ENCODE assay signal across 20 cellular contexts in the genomic region with DNA sequence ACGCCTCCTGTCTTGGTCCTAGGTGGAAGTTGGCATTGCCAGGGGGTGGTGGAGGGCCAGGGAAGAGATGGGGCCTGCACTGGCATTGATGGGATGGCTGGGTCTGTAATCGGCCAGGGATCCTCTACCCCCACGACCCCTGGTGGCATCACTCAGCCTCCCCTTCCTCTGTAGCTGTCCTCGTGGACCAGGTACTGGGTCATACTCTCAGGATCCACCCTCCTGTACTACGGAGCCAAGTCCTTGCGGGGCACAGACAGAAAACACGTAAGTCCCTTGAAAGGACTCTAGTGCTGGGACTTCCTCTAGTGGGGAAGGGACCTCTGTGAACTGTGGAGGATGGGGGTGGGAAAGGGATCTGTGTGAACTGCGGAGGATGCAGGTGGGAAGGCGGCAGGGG. TPM values are rescaled to one million over a fixed set of nuclear protein-coding genes. Genes with fewer than 3 reads are reported as not detected.
DNase-seq lines count a peak whose midpoint lies in the region; ATAC-seq and TF ChIP-seq lines count a peak whose summit lies in the region.
"Had no signal": no experiment of that assay in that cellular context is flagged by ENCODE, and none has a peak within 500 bp of the region (broad histone marks: within the 10 kb centered on the region; RNA-seq: fewer than 3 reads in every experiment).

No MANE protein-coding gene starts in this region.

- no peaks in the 10 kb centered on the region for H3K27me3 ChIP-seq in upper lobe of right lung
- H3K27me3 ChIP-seq: BE2C had no signal

- peaks cover 4% of the 10 kb centered on the region for H3K4me1 ChIP-seq in upper lobe of right lung
- H3K4me1 ChIP-seq: A549 had no signal

- H3K27ac Mint-ChIP-seq in activated naive CD4-positive, alpha-beta T cell treated with anti-CD3 and anti-CD28 coated beads, Interleukin-2, amount 10 ng/mL, durations not matched to agents 7 days and 5 days: no peak overlapping the region
- H3K27ac Mint-ChIP-seq in glutamatergic neuron (ENCODE audit: unreplicated experiment): no peak overlapping the region
- no peak overlapping the region for H3K27ac Mint-ChIP-seq in natural killer cell treated with Interleukin-12 subunit alpha and Interleukin-12 subunit beta and Interleukin-15 and Interleukin-18, amount 100 ng/mL, for 72 hours
- H3K27ac Mint-ChIP-seq: CD4-positive, CD25-positive, alpha-beta regulatory T cell; CD8-positive, alpha-beta T cell; H9 had no signal

- no peaks in the 10 kb centered on the region for H3K9me3 Mint-ChIP-seq in activated naive CD4-positive, alpha-beta T cell treated with anti-CD3 and anti-CD28 coated beads, Interleukin-2, amount 10 ng/mL, durations not matched to agents 7 days and 5 days
- peaks cover 6% of the 10 kb centered on the region for H3K9me3 Mint-ChIP-seq in glutamatergic neuron (ENCODE audit: unreplicated experiment)
- no peaks in the 10 kb centered on the region for H3K9me3 Mint-ChIP-seq in natural killer cell treated with Interleukin-12 subunit alpha and Interleukin-12 subunit beta and Interleukin-15 and Interleukin-18, amount 100 ng/mL, for 72 hours
- H3K9me3 Mint-ChIP-seq: CD8-positive, alpha-beta T cell; H9 had no signal

- ATAC-seq in upper lobe of right lung (no peak), HG03354 (IDR thresholded peaks at IDR 0.05; ENCODE audit: poor library complexity, severe bottlenecking, unreplicated experiment) (no peak)
- ATAC-seq in natural killer cell treated with Interleukin-12 subunit alpha and Interleukin-12 subunit beta and Interleukin-15 and Interleukin-18, amount 100 ng/mL, for 72 hours: no peak
- ATAC-seq: A549; CD8-positive, alpha-beta T cell; HCT116 had no signal

- no peak overlapping the region for H3K27ac ChIP-seq in upper lobe of right lung
- H3K27ac ChIP-seq: A549, C4-2B, GM23248 had no signal

- intact Hi-C loops in upper lobe of right lung (cut with DNase I): loop anchor here (10.0 kb wide), 1 partner anchor 182 kb away; a partner anchor contains a TSS

- no peaks in the 10 kb centered on the region for H3K4me1 Mint-ChIP-seq in activated naive CD4-positive, alpha-beta T cell treated with anti-CD3 and anti-CD28 coated beads, Interleukin-2, amount 10 ng/mL, durations not matched to agents 7 days and 5 days
- no peaks in the 10 kb centered on the region for H3K4me1 Mint-ChIP-seq in glutamatergic neuron (ENCODE audit: low read depth, unreplicated experiment)
- H3K4me1 Mint-ChIP-seq in natural killer cell treated with Interleukin-12 subunit alpha and Interleukin-12 subunit beta and Interleukin-15 and Interleukin-18, amount 100 ng/mL, for 72 hours (ENCODE audit: low read depth in 2 of 2): no peaks in the 10 kb centered on the region

- H3K4me3 ChIP-seq in upper lobe of right lung: no peak overlapping the region
- H3K4me3 ChIP-seq: A549, GM23248 had no signal

- H3K4me3 Mint-ChIP-seq in activated naive CD4-positive, alpha-beta T cell treated with anti-CD3 and anti-CD28 coated beads, Interleukin-2, amount 10 ng/mL, durations not matched to agents 7 days and 5 days: no peak overlapping the region
- H3K4me3 Mint-ChIP-seq in glutamatergic neuron (ENCODE audit: unreplicated experiment): no peak overlapping the region
- H3K4me3 Mint-ChIP-seq in natural killer cell treated with Interleukin-12 subunit alpha and Interleukin-12 subunit beta and Interleukin-15 and Interleukin-18, amount 100 ng/mL, for 72 hours: no peak overlapping the region
- H3K4me3 Mint-ChIP-seq: CD4-positive, CD25-positive, alpha-beta regulatory T cell; CD8-positive, alpha-beta T cell; H9 had no signal

- peak; percentile 17 for DNase-seq in activated naive CD4-positive, alpha-beta T cell treated with anti-CD3 and anti-CD28 coated beads, Interleukin-2, amount 10 ng/mL, durations not matched to agents 7 days and 5 days
- no peak for DNase-seq in activated naive CD4-positive, alpha-beta T cell (lab: John Stamatoyannopoulos, UW)
- DNase-seq in glutamatergic neuron: peak; percentile 6
- DNase-seq in upper lobe of right lung: peak; percentile 16
- no peak for DNase-seq in natural killer cell treated with Interleukin-12 subunit alpha and Interleukin-12 subunit beta and Interleukin-15 and Interleukin-18, amount 100 ng/mL, for 72 hours (ENCODE audit: low spot score)
- DNase-seq: 8988T; ACHN; AML-193; BE2C; Caco-2; CD4-positive, CD25-positive, alpha-beta regulatory T cell; CD8-positive, alpha-beta T cell; DMS153; DND-41; GM23248; H9 had no signal

- no peaks in the 10 kb centered on the region for H3K36me3 ChIP-seq in upper lobe of right lung
- H3K36me3 ChIP-seq: BE2C had no signal

- H3K36me3 Mint-ChIP-seq in activated naive CD4-positive, alpha-beta T cell treated with anti-CD3 and anti-CD28 coated beads, Interleukin-2, amount 10 ng/mL, durations not matched to agents 7 days and 5 days: no peaks in the 10 kb centered on the region
- H3K36me3 Mint-ChIP-seq in glutamatergic neuron (ENCODE audit: unreplicated experiment): no peaks in the 10 kb centered on the region
- H3K36me3 Mint-ChIP-seq in natural killer cell treated with Interleukin-12 subunit alpha and Interleukin-12 subunit beta and Interleukin-15 and Interleukin-18, amount 100 ng/mL, for 72 hours: no peaks in the 10 kb centered on the region
- H3K36me3 Mint-ChIP-seq: CD4-positive, CD25-positive, alpha-beta regulatory T cell; CD8-positive, alpha-beta T cell had no signal

- CTCF ChIA-PET in activated naive CD4-positive, alpha-beta T cell treated with anti-CD3 and anti-CD28 coated beads, Interleukin-2, amount 10 ng/mL, durations not matched to agents 7 days and 5 days (lab: Charles Lee): interaction anchor here (0.7 to 3.0 kb wide), 4 partner anchors 12 to 241 kb away, joined by 3 to 7 read pairs (median 4); no protein-coding TSS in a partner anchor

- no peaks in the 10 kb centered on the region for H3K9me3 ChIP-seq in upper lobe of right lung
- H3K9me3 ChIP-seq: A549, BE2C, Caco-2 had no signal

- no peak for TF ChIP-seq CTCF in glutamatergic neuron (IDR thresholded peaks at IDR 0.05; ENCODE audit: partially characterized antibody, unreplicated experiment)
- TF ChIP-seq CTCF in upper lobe of right lung (IDR thresholded peaks at IDR 0.05): no peak

- H3K27me3 Mint-ChIP-seq in activated naive CD4-positive, alpha-beta T cell treated with anti-CD3 and anti-CD28 coated beads, Interleukin-2, amount 10 ng/mL, durations not matched to agents 7 days and 5 days: peaks cover 55% of the 10 kb centered on the region
- peaks cover 8% of the 10 kb centered on the region for H3K27me3 Mint-ChIP-seq in glutamatergic neuron (ENCODE audit: unreplicated experiment)
- no peaks in the 10 kb centered on the region for H3K27me3 Mint-ChIP-seq in natural killer cell treated with Interleukin-12 subunit alpha and Interleukin-12 subunit beta and Interleukin-15 and Interleukin-18, amount 100 ng/mL, for 72 hours

RNA-seq across cellular contexts. Expression of a gene that starts 52.1 kb away (rescaled TPM):
- total RNA-seq in glutamatergic neuron (ENCODE audit: unreplicated experiment) (14.7 TPM), upper lobe of right lung (8.0 TPM)
- total RNA-seq in natural killer cell treated with Interleukin-12 subunit alpha and Interleukin-12 subunit beta and Interleukin-15 and Interleukin-18, amount 100 ng/mL, for 72 hours: 1 to 10 TPM; 1.2 to 7.4 TPM

Comparison
In these comparisons a context has a peak if more than half of its experiments do, and no peak if none do; other contexts are left out.
1. DNase-seq: peak in activated naive CD4-positive, alpha-beta T cell treated with anti-CD3 and anti-CD28 coated beads, Interleukin-2, amount 10 ng/mL, durations not matched to agents 7 days and 5 days (single experiment), glutamatergic neuron (single experiment) and upper lobe of right lung (single experiment); none in activated naive CD4-positive, alpha-beta T cell (0 of 4) and natural killer cell treated with Interleukin-12 subunit alpha and Interleukin-12 subunit beta and Interleukin-15 and Interleukin-18, amount 100 ng/mL, for 72 hours (single experiment).